Comparison of ENCODE assay signal across 1 cellular context in genomic region chr3:48039487-48040190, GRCh38.
TF ChIP-seq lines count a peak whose summit lies in the region.

No MANE protein-coding gene starts in this region.

TF ChIP-seq in HepG2, 621 proteins besides CTCF, POLR2A, EP300 and RAD21 (continued from another document and continues in another):
- TF ChIP-seq RARA (CRISPR knock-in tag; IDR thresholded peaks at IDR 0.05) (0 out of 2 replicates have a peak, but pooled peaks have one; percentile 24), SMYD3 (CRISPR knock-in tag; IDR thresholded peaks at IDR 0.05) (0 out of 2 replicates have a peak, but pooled peaks have one; percentile 27), SSRP1 (CRISPR knock-in tag; IDR thresholded peaks at IDR 0.05) (no peak), NFYB (CRISPR knock-in tag; IDR thresholded peaks at IDR 0.05) (peak; percentile 9; the same call in 1 of the 2 replicates), EED (CRISPR knock-in tag; IDR thresholded peaks at IDR 0.05) (no peak), SOX5 (CRISPR knock-in tag; IDR thresholded peaks at IDR 0.05; ENCODE audit: borderline replicate concordance) (peak; percentile 75; the same call in 1 of the 2 replicates), SNAI1 (CRISPR knock-in tag; IDR thresholded peaks at IDR 0.05; ENCODE audit: borderline replicate concordance) (no peak), KDM5B (CRISPR knock-in tag; IDR thresholded peaks at IDR 0.05; ENCODE audit: borderline replicate concordance) (no peak), ZBTB21 (CRISPR knock-in tag; IDR thresholded peaks at IDR 0.05) (peak; percentile 75; the same call in 1 of the 2 replicates), ARID5B (CRISPR knock-in tag; IDR thresholded peaks at IDR 0.05) (peak; percentile 66), ZNF614 (CRISPR knock-in tag; IDR thresholded peaks at IDR 0.05; ENCODE audit: borderline replicate concordance) (0 out of 2 replicates have a peak, but pooled peaks have one; percentile 10), HNF1A (IDR thresholded peaks at IDR 0.05; ENCODE audit: low read depth) (no peak), HNF1A (CRISPR knock-in tag; IDR thresholded peaks at IDR 0.05; ENCODE audit: borderline replicate concordance) (peak; percentile 51; the same call in 1 of the 2 replicates), MEIS1 (CRISPR knock-in tag; IDR thresholded peaks at IDR 0.05; ENCODE audit: borderline replicate concordance) (0 out of 2 replicates have a peak, but pooled peaks have one; percentile 38), TBL1XR1 (IDR thresholded peaks at IDR 0.05; ENCODE audit: borderline replicate concordance, low read length, partially characterized antibody) (no peak), ZNF674 (CRISPR knock-in tag; IDR thresholded peaks at IDR 0.05; ENCODE audit: low read depth) (no peak), ZSCAN25 (CRISPR knock-in tag; IDR thresholded peaks at IDR 0.05) (no peak), DRAP1 (CRISPR knock-in tag; IDR thresholded peaks at IDR 0.05) (0 out of 2 replicates have a peak, but pooled peaks have one; percentile 38), FIP1L1 (IDR thresholded peaks at IDR 0.05; ENCODE audit: borderline replicate concordance, insufficient read depth, low read depth, low read length) (no peak), ZBTB42 (CRISPR knock-in tag; IDR thresholded peaks at IDR 0.05) (no peak), HNF4A (CRISPR knock-in tag; IDR thresholded peaks at IDR 0.05) (peak; percentile 57), HNRNPUL1 (IDR thresholded peaks at IDR 0.05; ENCODE audit: low read depth, low read length) (no peak), IRF2 (CRISPR knock-in tag; IDR thresholded peaks at IDR 0.05) (peak; percentile 56; the same call in 1 of the 2 replicates), CREM (IDR thresholded peaks at IDR 0.05) (peak; percentile 31; the same call in 1 of the 2 replicates), CREM (CRISPR knock-in tag; IDR thresholded peaks at IDR 0.05) (no peak), ZFP1 (CRISPR knock-in tag; IDR thresholded peaks at IDR 0.05) (0 out of 2 replicates have a peak, but pooled peaks have one; percentile 29), DPF2 (CRISPR knock-in tag; IDR thresholded peaks at IDR 0.05; ENCODE audit: borderline replicate concordance, low read depth) (peak; percentile 37; the same call in 1 of the 2 replicates), RFXAP (CRISPR knock-in tag; IDR thresholded peaks at IDR 0.05; ENCODE audit: borderline replicate concordance) (no peak), SAP130 (CRISPR knock-in tag; IDR thresholded peaks at IDR 0.05; ENCODE audit: low read depth) (peak; percentile 76), TBP (CRISPR knock-in tag; IDR thresholded peaks at IDR 0.05) (no peak), SOX13 (IDR thresholded peaks at IDR 0.05) (no peak), SOX13 (CRISPR knock-in tag; conservative IDR thresholded peaks at IDR 0.05 in 1 of 2, IDR thresholded peaks at IDR 0.05 in 1 of 2) (peak in 1 of 2 experiments; percentile 78; a peak in 2 of 4 replicates), MIXL1 (CRISPR knock-in tag; IDR thresholded peaks at IDR 0.05) (no peak; the same call in 1 of the 2 replicates), YEATS2 (CRISPR knock-in tag; IDR thresholded peaks at IDR 0.05; ENCODE audit: borderline replicate concordance) (no peak), CBX1 (IDR thresholded peaks at IDR 0.05; ENCODE audit: low read depth) (no peak), NCOR1 (IDR thresholded peaks at IDR 0.05; ENCODE audit: borderline replicate concordance, low read length) (peak; percentile 79; the same call in 1 of the 2 replicates), MTA1 (CRISPR knock-in tag; IDR thresholded peaks at IDR 0.05; ENCODE audit: borderline replicate concordance) (no peak), JUND (CRISPR knock-in tag; IDR thresholded peaks at IDR 0.05) (peak; percentile 63; the same call in 1 of the 2 replicates), TEAD3 (CRISPR knock-in tag; optimal IDR thresholded peaks at IDR 0.05; ENCODE audit: borderline replicate concordance) (peak; percentile 78), ZBTB7B (CRISPR knock-in tag; IDR thresholded peaks at IDR 0.05) (no peak), IRF1 (CRISPR knock-in tag; IDR thresholded peaks at IDR 0.05; ENCODE audit: low read depth) (no peak)
- TF ChIP-seq, protein P1, sequence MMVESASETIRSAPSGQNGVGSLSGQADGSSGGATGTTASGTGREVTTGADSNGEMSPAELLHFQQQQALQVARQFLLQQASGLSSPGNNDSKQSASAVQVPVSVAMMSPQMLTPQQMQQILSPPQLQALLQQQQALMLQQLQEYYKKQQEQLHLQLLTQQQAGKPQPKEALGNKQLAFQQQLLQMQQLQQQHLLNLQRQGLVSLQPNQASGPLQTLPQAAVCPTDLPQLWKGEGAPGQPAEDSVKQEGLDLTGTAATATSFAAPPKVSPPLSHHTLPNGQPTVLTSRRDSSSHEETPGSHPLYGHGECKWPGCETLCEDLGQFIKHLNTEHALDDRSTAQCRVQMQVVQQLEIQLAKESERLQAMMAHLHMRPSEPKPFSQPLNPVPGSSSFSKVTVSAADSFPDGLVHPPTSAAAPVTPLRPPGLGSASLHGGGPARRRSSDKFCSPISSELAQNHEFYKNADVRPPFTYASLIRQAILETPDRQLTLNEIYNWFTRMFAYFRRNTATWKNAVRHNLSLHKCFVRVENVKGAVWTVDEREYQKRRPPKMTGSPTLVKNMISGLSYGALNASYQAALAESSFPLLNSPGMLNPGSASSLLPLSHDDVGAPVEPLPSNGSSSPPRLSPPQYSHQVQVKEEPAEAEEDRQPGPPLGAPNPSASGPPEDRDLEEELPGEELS (CRISPR knock-in tag; IDR thresholded peaks at IDR 0.05) = 0 out of 2 replicates have a peak, but pooled peaks have one; percentile 16
- TF ChIP-seq, protein P2, sequence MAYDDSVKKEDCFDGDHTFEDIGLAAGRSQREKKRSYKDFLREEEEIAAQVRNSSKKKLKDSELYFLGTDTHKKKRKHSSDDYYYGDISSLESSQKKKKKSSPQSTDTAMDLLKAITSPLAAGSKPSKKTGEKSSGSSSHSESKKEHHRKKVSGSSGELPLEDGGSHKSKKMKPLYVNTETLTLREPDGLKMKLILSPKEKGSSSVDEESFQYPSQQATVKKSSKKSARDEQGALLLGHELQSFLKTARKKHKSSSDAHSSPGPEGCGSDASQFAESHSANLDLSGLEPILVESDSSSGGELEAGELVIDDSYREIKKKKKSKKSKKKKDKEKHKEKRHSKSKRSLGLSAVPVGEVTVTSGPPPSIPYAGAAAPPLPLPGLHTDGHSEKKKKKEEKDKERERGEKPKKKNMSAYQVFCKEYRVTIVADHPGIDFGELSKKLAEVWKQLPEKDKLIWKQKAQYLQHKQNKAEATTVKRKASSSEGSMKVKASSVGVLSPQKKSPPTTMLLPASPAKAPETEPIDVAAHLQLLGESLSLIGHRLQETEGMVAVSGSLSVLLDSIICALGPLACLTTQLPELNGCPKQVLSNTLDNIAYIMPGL (CRISPR knock-in tag; IDR thresholded peaks at IDR 0.05; ENCODE audit: borderline replicate concordance in 1 of 2, low read depth in 1 of 2) = 0 out of 4 replicates have a peak, but pooled peaks of 1 of the 2 experiments have one; percentile 8
- TF ChIP-seq, protein P3, sequence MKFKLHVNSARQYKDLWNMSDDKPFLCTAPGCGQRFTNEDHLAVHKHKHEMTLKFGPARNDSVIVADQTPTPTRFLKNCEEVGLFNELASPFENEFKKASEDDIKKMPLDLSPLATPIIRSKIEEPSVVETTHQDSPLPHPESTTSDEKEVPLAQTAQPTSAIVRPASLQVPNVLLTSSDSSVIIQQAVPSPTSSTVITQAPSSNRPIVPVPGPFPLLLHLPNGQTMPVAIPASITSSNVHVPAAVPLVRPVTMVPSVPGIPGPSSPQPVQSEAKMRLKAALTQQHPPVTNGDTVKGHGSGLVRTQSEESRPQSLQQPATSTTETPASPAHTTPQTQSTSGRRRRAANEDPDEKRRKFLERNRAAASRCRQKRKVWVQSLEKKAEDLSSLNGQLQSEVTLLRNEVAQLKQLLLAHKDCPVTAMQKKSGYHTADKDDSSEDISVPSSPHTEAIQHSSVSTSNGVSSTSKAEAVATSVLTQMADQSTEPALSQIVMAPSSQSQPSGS (CRISPR knock-in tag; IDR thresholded peaks at IDR 0.05) = peak; percentile 89
- TF ChIP-seq, protein P4, sequence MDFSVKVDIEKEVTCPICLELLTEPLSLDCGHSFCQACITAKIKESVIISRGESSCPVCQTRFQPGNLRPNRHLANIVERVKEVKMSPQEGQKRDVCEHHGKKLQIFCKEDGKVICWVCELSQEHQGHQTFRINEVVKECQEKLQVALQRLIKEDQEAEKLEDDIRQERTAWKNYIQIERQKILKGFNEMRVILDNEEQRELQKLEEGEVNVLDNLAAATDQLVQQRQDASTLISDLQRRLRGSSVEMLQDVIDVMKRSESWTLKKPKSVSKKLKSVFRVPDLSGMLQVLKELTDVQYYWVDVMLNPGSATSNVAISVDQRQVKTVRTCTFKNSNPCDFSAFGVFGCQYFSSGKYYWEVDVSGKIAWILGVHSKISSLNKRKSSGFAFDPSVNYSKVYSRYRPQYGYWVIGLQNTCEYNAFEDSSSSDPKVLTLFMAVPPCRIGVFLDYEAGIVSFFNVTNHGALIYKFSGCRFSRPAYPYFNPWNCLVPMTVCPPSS (IDR thresholded peaks at IDR 0.05) = no peak
- TF ChIP-seq, protein P5, sequence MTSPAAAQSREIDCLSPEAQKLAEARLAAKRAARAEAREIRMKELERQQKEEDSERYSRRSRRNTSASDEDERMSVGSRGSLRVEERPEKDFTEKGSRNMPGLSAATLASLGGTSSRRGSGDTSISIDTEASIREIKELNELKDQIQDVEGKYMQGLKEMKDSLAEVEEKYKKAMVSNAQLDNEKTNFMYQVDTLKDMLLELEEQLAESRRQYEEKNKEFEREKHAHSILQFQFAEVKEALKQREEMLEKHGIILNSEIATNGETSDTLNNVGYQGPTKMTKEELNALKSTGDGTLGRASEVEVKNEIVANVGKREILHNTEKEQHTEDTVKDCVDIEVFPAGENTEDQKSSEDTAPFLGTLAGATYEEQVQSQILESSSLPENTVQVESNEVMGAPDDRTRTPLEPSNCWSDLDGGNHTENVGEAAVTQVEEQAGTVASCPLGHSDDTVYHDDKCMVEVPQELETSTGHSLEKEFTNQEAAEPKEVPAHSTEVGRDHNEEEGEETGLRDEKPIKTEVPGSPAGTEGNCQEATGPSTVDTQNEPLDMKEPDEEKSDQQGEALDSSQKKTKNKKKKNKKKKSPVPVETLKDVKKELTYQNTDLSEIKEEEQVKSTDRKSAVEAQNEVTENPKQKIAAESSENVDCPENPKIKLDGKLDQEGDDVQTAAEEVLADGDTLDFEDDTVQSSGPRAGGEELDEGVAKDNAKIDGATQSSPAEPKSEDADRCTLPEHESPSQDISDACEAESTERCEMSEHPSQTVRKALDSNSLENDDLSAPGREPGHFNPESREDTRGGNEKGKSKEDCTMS (CRISPR knock-in tag; conservative IDR thresholded peaks at IDR 0.05) = no peak
